In the genomic region with DNA sequence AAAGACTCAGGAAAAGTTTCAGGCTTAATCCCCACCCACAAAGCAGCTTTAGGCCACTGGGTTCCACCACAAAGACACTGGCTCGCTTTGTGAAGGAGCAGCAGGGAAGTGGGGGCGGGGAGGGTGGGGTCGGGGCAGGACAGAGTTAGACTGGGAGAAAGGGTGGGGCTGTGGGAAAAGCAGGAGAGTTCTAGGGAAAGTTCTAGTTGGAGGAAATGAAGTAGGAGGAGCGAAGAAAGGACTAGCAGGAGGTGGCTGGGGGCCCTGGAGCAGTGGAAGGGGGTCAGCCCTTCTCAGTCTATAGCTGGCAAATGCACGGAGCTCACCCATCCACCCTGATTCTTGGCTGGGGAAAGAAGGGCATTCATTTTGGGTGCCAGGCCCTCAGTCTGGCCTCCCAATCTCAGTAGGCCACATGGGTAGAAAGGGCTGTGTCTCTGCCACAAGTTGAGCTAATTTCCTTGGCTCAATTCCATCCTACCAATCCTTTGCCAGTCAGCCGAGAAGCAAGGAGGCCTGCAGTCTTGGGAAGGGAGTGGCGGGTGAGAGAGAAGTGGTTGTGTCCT, we compare ENCODE assay signal across 9 cellular contexts. TPM values are rescaled to one million over a fixed set of nuclear protein-coding genes. Genes with fewer than 3 reads are reported as not detected.
A peak's percentile ranks its signal among the peaks of the same experiment; 100 is the strongest.
DNase-seq lines count a peak whose midpoint lies in the region; ATAC-seq and TF ChIP-seq lines count a peak whose summit lies in the region.
"Had no signal": no experiment of that assay in that cellular context is flagged by ENCODE, and none has a peak within 500 bp of the region (broad histone marks: within the 10 kb centered on the region; RNA-seq: fewer than 3 reads in every experiment).

No MANE protein-coding gene starts in this region.

- H3K27me3 Mint-ChIP-seq in activated CD8-positive, alpha-beta memory T cell treated with anti-CD3 and anti-CD28 coated beads, Interleukin-2, amount 10 ng/mL, durations not matched to agents 7 days and 5 days = no peaks in the 10 kb centered on the region

- intact Hi-C loops in A673 (cut with micrococcal nuclease; ENCODE audit: unreplicated experiment) = no loop called here

- POLR2A ChIA-PET in A673 (lab: Charles Lee; ENCODE audit: low non-redundant PET) = no interaction called here

- no peaks in the 10 kb centered on the region for H3K9me3 Mint-ChIP-seq in activated CD8-positive, alpha-beta memory T cell treated with anti-CD3 and anti-CD28 coated beads, Interleukin-2, amount 10 ng/mL, durations not matched to agents 7 days and 5 days (ENCODE audit: low read depth)
- H3K9me3 Mint-ChIP-seq: mesothelial cell of epicardium had no signal

- H3K36me3 ChIP-seq in A673 (ENCODE audit: insufficient read depth, low read length, poor library complexity, severe bottlenecking) (no peaks in the 10 kb centered on the region), WERI-Rb-1 (no peaks in the 10 kb centered on the region; the same call in 1 of the 2 replicates), osteoblast (ENCODE audit: insufficient read depth, low read length) (peaks cover 2% of the 10 kb centered on the region)

- peaks cover 4% of the 10 kb centered on the region for H4K20me1 ChIP-seq in osteoblast (ENCODE audit: insufficient read depth, low read length)

- H3K27ac ChIP-seq in A673 (ENCODE audit: low read depth, low read length, poor library complexity, severe bottlenecking) (peak overlapping the region; percentile 80), WERI-Rb-1 (no peak overlapping the region), osteoblast (ENCODE audit: low read depth, low read length) (no peak overlapping the region)

- TF ChIP-seq CTCF in A673 (conservative IDR thresholded peaks at IDR 0.05; ENCODE audit: low read depth, low read length) (no peak), WERI-Rb-1 (IDR thresholded peaks at IDR 0.05; ENCODE audit: low read depth, low read length) (no peak), fibroblast of pulmonary artery (IDR thresholded peaks at IDR 0.05; ENCODE audit: low read length, missing control alignments) (no peak), osteoblast (IDR thresholded peaks at IDR 0.05; ENCODE audit: extremely low read depth, low read depth, low read length) (no peak)

- peaks cover 5% of the 10 kb centered on the region for H3K36me3 Mint-ChIP-seq in activated CD8-positive, alpha-beta memory T cell treated with anti-CD3 and anti-CD28 coated beads, Interleukin-2, amount 10 ng/mL, durations not matched to agents 7 days and 5 days

- H3K4me2 ChIP-seq in osteoblast (ENCODE audit: insufficient read depth, low read length) = no peak overlapping the region

- H3K4me3 Mint-ChIP-seq in activated CD8-positive, alpha-beta memory T cell treated with anti-CD3 and anti-CD28 coated beads, Interleukin-2, amount 10 ng/mL, durations not matched to agents 7 days and 5 days = no peak overlapping the region
- H3K4me3 Mint-ChIP-seq: mesothelial cell of epicardium had no signal

- peaks cover 21% of the 10 kb centered on the region for H3K4me1 Mint-ChIP-seq in activated CD8-positive, alpha-beta memory T cell treated with anti-CD3 and anti-CD28 coated beads, Interleukin-2, amount 10 ng/mL, durations not matched to agents 7 days and 5 days

- ATAC-seq in activated CD8-positive, alpha-beta memory T cell treated with anti-CD3 and anti-CD28 coated beads, Interleukin-2, amount 10 ng/mL, durations not matched to agents 7 days and 5 days = no peak

- peaks cover 26% of the 10 kb centered on the region for H3K79me2 ChIP-seq in osteoblast (ENCODE audit: insufficient read depth, low read length)

- H3K4me3 ChIP-seq in A673 (ENCODE audit: low read depth, low read length, poor library complexity, severe bottlenecking) (no peak overlapping the region), WERI-Rb-1 (ENCODE audit: low read depth, low read length) (no peak overlapping the region), fibroblast of pulmonary artery (replicated peaks; ENCODE audit: low read depth, low read length) (no peak overlapping the region), osteoblast (ENCODE audit: insufficient read depth, low read length) (no peak overlapping the region)

- no peak overlapping the region for H2AFZ ChIP-seq in osteoblast (ENCODE audit: low read length)

- H3K27me3 ChIP-seq in A673 (replicated peaks; ENCODE audit: insufficient read depth, low read depth, low read length, poor library complexity) (no peaks in the 10 kb centered on the region), WERI-Rb-1 (ENCODE audit: insufficient read depth, low read depth, severe bottlenecking) (no peaks in the 10 kb centered on the region), osteoblast (ENCODE audit: insufficient read depth, low read length) (no peaks in the 10 kb centered on the region)

- CTCF ChIA-PET in A673 (lab: Charles Lee) = no interaction called here
- CTCF ChIA-PET in activated CD8-positive, alpha-beta memory T cell treated with anti-CD3 and anti-CD28 coated beads, Interleukin-2, amount 10 ng/mL, durations not matched to agents 7 days and 5 days (lab: Charles Lee) = no interaction called here

- H3K9me3 ChIP-seq in A673 (ENCODE audit: low read depth, low read length, poor library complexity, severe bottlenecking) (no peaks in the 10 kb centered on the region), WERI-Rb-1 (ENCODE audit: severe bottlenecking) (no peaks in the 10 kb centered on the region), osteoblast (ENCODE audit: low read depth, low read length) (no peaks in the 10 kb centered on the region)

- peaks cover 28% of the 10 kb centered on the region for H3K4me1 ChIP-seq in A673 (ENCODE audit: insufficient read depth, low read length, poor library complexity, severe bottlenecking)
- peaks cover 13% of the 10 kb centered on the region for H3K4me1 ChIP-seq in osteoblast (ENCODE audit: insufficient read depth, low read length)

- DNase-seq in A673 (ENCODE audit: low spot score) (peak; percentile 79), WERI-Rb-1 (peak; percentile 37), fibroblast of pulmonary artery (ENCODE audit: low read depth) (peak; percentile 52), osteoblast (ENCODE audit: insufficient read length, low spot score, missing footprints) (peak; percentile 83), NCI-H2196 treated with DMSO at 0.1 percent for 48 hours (lab: John Stamatoyannopoulos, UW; ENCODE audit: unreplicated experiment) (no peak), SW 1271 (lab: John Stamatoyannopoulos, UW) (no peak)
- DNase-seq in activated CD8-positive, alpha-beta memory T cell treated with anti-CD3 and anti-CD28 coated beads, Interleukin-2, amount 10 ng/mL, durations not matched to agents 7 days and 5 days = no peak
- DNase-seq in stimulated activated CD4-positive, alpha-beta T cell treated with anti-CD3 and anti-CD28 coated beads, Interleukin-2, amount 100 ng/mL, for 24 hours = no peak

- BruUV-seq in A673 (replicated peaks; lab: Mats Ljungman, UMichigan) = no TSS peak

- H3K27ac Mint-ChIP-seq in activated CD8-positive, alpha-beta memory T cell treated with anti-CD3 and anti-CD28 coated beads, Interleukin-2, amount 10 ng/mL, durations not matched to agents 7 days and 5 days = no peak overlapping the region
- H3K27ac Mint-ChIP-seq: mesothelial cell of epicardium had no signal

RNA-seq across cellular contexts. Expression of gene INPP5K, which starts 4.6 kb away (rescaled TPM):
- 26.2 and 27.5 TPM in 2 replicates for total RNA-seq in A673 (2021)
- total RNA-seq in osteoblast = 40.4 and 51.4 TPM in 2 replicates
- 10 to 100 TPM; 40.6 to 43.4 TPM for total RNA-seq in activated CD8-positive, alpha-beta memory T cell treated with anti-CD3 and anti-CD28 coated beads, Interleukin-2, amount 10 ng/mL, durations not matched to agents 7 days and 5 days

RNA-seq across cellular contexts. Expression of gene MYO1C, which starts 19.4 kb away (rescaled TPM):
- total RNA-seq in A673 (2021) (101 and 103 TPM in 2 replicates), osteoblast (204 and 250 TPM in 2 replicates)
- total RNA-seq in activated CD8-positive, alpha-beta memory T cell treated with anti-CD3 and anti-CD28 coated beads, Interleukin-2, amount 10 ng/mL, durations not matched to agents 7 days and 5 days = 10 to 100 TPM; 50.6 to 58.4 TPM

RNA-seq across cellular contexts. Expression of gene PITPNA, which starts 50.8 kb away (rescaled TPM):
- total RNA-seq in A673 (2021) (75.7 and 93.1 TPM in 2 replicates), osteoblast (19.2 and 21.5 TPM in 2 replicates)
- total RNA-seq in activated CD8-positive, alpha-beta memory T cell treated with anti-CD3 and anti-CD28 coated beads, Interleukin-2, amount 10 ng/mL, durations not matched to agents 7 days and 5 days = 10 to 100 TPM; 42.1 to 69.1 TPM

RNA-seq across cellular contexts. Expression of gene CRK, which starts 55.8 kb away (rescaled TPM):
- total RNA-seq in A673 (2021) = 85.9 and 86.5 TPM in 2 replicates
- 102 and 109 TPM in 2 replicates for total RNA-seq in osteoblast
- total RNA-seq in activated CD8-positive, alpha-beta memory T cell treated with anti-CD3 and anti-CD28 coated beads, Interleukin-2, amount 10 ng/mL, durations not matched to agents 7 days and 5 days = 10 to 100 TPM; 18.3 to 20.7 TPM

Comparison
In these comparisons a context has a peak if more than half of its experiments do, and no peak if none do; other contexts are left out.
1. DNase-seq: peak in A673 (single experiment), WERI-Rb-1 (single experiment), fibroblast of pulmonary artery (single experiment) and osteoblast (single experiment); none in NCI-H2196 treated with DMSO at 0.1 percent for 48 hours (single experiment), SW 1271 (0 of 2), activated CD8-positive, alpha-beta memory T cell treated with anti-CD3 and anti-CD28 coated beads, Interleukin-2, amount 10 ng/mL, durations not matched to agents 7 days and 5 days (single experiment) and stimulated activated CD4-positive, alpha-beta T cell treated with anti-CD3 and anti-CD28 coated beads, Interleukin-2, amount 100 ng/mL, for 24 hours (0 of 2).